2 cellular contexts compared by ENCODE assay signal in genomic region chr13:29887030-29887557, GRCh38.
TF ChIP-seq lines count a peak whose summit lies in the region.

No MANE protein-coding gene starts in this region.

TF ChIP-seq in GM23338, 12 proteins besides CTCF, POLR2A, EP300 and RAD21 (continued from another document):
- TF ChIP-seq REST (IDR thresholded peaks at IDR 0.05; ENCODE audit: unreplicated experiment), result no peak
- no peak for TF ChIP-seq POLR2AphosphoS5 (IDR thresholded peaks at IDR 0.05; ENCODE audit: low read depth)
- TF ChIP-seq CREB1 (CRISPR knock-in tag; IDR thresholded peaks at IDR 0.05; ENCODE audit: low read depth), result no peak
- no peak for TF ChIP-seq STAT1 (IDR thresholded peaks at IDR 0.05; ENCODE audit: unreplicated experiment)
- TF ChIP-seq ETS1 (IDR thresholded peaks at IDR 0.05), result no peak
- no peak for TF ChIP-seq ZNF114 (CRISPR knock-in tag; IDR thresholded peaks at IDR 0.05)
- TF ChIP-seq ZNF462 (CRISPR knock-in tag; IDR thresholded peaks at IDR 0.05), result no peak
- no peak for TF ChIP-seq NANOG (IDR thresholded peaks at IDR 0.05; ENCODE audit: borderline replicate concordance)
- no peak for TF ChIP-seq EZH2 (IDR thresholded peaks at IDR 0.05; ENCODE audit: low read depth, unreplicated experiment)
- TF ChIP-seq EZH2phosphoT487 (IDR thresholded peaks at IDR 0.05; ENCODE audit: unreplicated experiment), result no peak
- no peak for TF ChIP-seq JUNB (IDR thresholded peaks at IDR 0.05; ENCODE audit: unreplicated experiment)

TF ChIP-seq in GM12878, 131 proteins besides CTCF, POLR2A, EP300 and RAD21 (continued from another document):
- TF ChIP-seq NR2C2 (IDR thresholded peaks at IDR 0.05; ENCODE audit: borderline replicate concordance, control insufficient read depth, insufficient read length, low read depth) (no peak), EED (IDR thresholded peaks at IDR 0.05; ENCODE audit: low read depth) (no peak), BRCA1 (IDR thresholded peaks at IDR 0.05; ENCODE audit: low read depth, low read length) (no peak), ZZZ3 (IDR thresholded peaks at IDR 0.05; ENCODE audit: control insufficient read depth, insufficient read length, low read depth) (no peak), IKZF1 (conservative IDR thresholded peaks at IDR 0.05) (no peak), PRDM15 (CRISPR knock-in tag; IDR thresholded peaks at IDR 0.05) (no peak), KLF5 (IDR thresholded peaks at IDR 0.05; ENCODE audit: partially characterized antibody) (no peak), IRF5 (IDR thresholded peaks at IDR 0.05; ENCODE audit: borderline replicate concordance) (no peak), NR2F1 (conservative IDR thresholded peaks at IDR 0.05) (no peak)
